In the genomic region with DNA sequence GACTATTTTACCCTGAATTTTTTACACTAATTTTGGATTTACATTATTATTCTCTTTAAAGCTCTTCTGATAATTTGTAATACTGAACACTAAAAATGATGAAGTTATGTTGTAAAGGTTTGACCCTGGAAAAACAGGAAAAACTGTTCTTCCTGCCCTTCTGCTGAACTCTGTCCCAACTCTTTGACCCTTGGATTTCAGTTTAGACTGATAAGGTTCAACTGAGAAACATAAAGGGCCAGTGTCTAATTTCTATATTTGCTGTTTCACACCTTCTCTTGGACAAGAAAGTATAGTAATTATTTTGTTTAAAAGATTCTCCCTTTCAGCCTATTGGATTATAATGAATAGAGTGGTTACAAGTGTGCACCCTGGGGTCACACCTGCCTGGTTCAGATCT, we compare ENCODE assay signal across 1 cellular context.
A peak's percentile ranks its signal among the peaks of the same experiment; 100 is the strongest.
TF ChIP-seq lines count a peak whose summit lies in the region.

No MANE protein-coding gene starts in this region.

TF ChIP-seq in K562, 482 proteins besides CTCF, POLR2A, EP300 and RAD21 (continued from another document):
- TF ChIP-seq, protein P1, sequence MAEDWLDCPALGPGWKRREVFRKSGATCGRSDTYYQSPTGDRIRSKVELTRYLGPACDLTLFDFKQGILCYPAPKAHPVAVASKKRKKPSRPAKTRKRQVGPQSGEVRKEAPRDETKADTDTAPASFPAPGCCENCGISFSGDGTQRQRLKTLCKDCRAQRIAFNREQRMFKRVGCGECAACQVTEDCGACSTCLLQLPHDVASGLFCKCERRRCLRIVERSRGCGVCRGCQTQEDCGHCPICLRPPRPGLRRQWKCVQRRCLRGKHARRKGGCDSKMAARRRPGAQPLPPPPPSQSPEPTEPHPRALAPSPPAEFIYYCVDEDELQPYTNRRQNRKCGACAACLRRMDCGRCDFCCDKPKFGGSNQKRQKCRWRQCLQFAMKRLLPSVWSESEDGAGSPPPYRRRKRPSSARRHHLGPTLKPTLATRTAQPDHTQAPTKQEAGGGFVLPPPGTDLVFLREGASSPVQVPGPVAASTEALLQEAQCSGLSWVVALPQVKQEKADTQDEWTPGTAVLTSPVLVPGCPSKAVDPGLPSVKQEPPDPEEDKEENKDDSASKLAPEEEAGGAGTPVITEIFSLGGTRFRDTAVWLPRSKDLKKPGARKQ (CRISPR knock-in tag; IDR thresholded peaks at IDR 0.05), result no peak
- TF ChIP-seq ARID1B (IDR thresholded peaks at IDR 0.05) (peak; percentile 29; the same call in 1 of the 2 replicates), ZBTB8A (IDR thresholded peaks at IDR 0.05; ENCODE audit: partially characterized antibody) (no peak), C11orf30 (IDR thresholded peaks at IDR 0.05; ENCODE audit: low read depth) (no peak), ELF1 (tag; IDR thresholded peaks at IDR 0.05) (no peak), CHD4 (IDR thresholded peaks at IDR 0.05; ENCODE audit: insufficient read depth, insufficient replicate concordance, low read depth, low read length, poor library complexity, severe bottlenecking) (no peak), KAT7 (CRISPR knock-in tag; IDR thresholded peaks at IDR 0.05; ENCODE audit: borderline replicate concordance) (no peak), SREBF1 (IDR thresholded peaks at IDR 0.05; ENCODE audit: borderline replicate concordance, low read depth, low read length) (no peak), ESRRA (IDR thresholded peaks at IDR 0.05; ENCODE audit: borderline replicate concordance, low read depth) (peak; percentile 61), NR2C2 (CRISPR knock-in tag; IDR thresholded peaks at IDR 0.05) (no peak), NR2C2 (tag; IDR thresholded peaks at IDR 0.05) (peak; percentile 54; the same call in 1 of the 2 replicates), NR2C1 (IDR thresholded peaks at IDR 0.05) (peak; percentile 68), NR2C1 (tag; IDR thresholded peaks at IDR 0.05) (peak; percentile 70), CHD1 (IDR thresholded peaks at IDR 0.05; ENCODE audit: low read length) (no peak)
- TF ChIP-seq, protein P2, sequence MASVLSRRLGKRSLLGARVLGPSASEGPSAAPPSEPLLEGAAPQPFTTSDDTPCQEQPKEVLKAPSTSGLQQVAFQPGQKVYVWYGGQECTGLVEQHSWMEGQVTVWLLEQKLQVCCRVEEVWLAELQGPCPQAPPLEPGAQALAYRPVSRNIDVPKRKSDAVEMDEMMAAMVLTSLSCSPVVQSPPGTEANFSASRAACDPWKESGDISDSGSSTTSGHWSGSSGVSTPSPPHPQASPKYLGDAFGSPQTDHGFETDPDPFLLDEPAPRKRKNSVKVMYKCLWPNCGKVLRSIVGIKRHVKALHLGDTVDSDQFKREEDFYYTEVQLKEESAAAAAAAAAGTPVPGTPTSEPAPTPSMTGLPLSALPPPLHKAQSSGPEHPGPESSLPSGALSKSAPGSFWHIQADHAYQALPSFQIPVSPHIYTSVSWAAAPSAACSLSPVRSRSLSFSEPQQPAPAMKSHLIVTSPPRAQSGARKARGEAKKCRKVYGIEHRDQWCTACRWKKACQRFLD (CRISPR knock-in tag; IDR thresholded peaks at IDR 0.05), result no peak
- TF ChIP-seq, protein P3, sequence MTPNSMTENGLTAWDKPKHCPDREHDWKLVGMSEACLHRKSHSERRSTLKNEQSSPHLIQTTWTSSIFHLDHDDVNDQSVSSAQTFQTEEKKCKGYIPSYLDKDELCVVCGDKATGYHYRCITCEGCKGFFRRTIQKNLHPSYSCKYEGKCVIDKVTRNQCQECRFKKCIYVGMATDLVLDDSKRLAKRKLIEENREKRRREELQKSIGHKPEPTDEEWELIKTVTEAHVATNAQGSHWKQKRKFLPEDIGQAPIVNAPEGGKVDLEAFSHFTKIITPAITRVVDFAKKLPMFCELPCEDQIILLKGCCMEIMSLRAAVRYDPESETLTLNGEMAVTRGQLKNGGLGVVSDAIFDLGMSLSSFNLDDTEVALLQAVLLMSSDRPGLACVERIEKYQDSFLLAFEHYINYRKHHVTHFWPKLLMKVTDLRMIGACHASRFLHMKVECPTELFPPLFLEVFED (CRISPR knock-in tag; conservative IDR thresholded peaks at IDR 0.05), result no peak
- TF ChIP-seq, protein P4, sequence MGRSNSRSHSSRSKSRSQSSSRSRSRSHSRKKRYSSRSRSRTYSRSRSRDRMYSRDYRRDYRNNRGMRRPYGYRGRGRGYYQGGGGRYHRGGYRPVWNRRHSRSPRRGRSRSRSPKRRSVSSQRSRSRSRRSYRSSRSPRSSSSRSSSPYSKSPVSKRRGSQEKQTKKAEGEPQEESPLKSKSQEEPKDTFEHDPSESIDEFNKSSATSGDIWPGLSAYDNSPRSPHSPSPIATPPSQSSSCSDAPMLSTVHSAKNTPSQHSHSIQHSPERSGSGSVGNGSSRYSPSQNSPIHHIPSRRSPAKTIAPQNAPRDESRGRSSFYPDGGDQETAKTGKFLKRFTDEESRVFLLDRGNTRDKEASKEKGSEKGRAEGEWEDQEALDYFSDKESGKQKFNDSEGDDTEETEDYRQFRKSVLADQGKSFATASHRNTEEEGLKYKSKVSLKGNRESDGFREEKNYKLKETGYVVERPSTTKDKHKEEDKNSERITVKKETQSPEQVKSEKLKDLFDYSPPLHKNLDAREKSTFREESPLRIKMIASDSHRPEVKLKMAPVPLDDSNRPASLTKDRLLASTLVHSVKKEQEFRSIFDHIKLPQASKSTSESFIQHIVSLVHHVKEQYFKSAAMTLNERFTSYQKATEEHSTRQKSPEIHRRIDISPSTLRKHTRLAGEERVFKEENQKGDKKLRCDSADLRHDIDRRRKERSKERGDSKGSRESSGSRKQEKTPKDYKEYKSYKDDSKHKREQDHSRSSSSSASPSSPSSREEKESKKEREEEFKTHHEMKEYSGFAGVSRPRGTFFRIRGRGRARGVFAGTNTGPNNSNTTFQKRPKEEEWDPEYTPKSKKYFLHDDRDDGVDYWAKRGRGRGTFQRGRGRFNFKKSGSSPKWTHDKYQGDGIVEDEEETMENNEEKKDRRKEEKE (IDR thresholded peaks at IDR 0.05; ENCODE audit: borderline replicate concordance in 1 of 2, control insufficient read depth in 1 of 2, low read depth in 2 of 2, low read length in 1 of 2), result no peak
